33 cellular contexts compared by ENCODE assay signal in genomic region chrX:140354431-140355120, GRCh38.
"Had no signal": no experiment of that assay in that cellular context is flagged by ENCODE, and none has a peak within 500 bp of the region (broad histone marks: within the 10 kb centered on the region; RNA-seq: fewer than 3 reads in every experiment).

No MANE protein-coding gene starts in this region.

- H3K9me3 Mint-ChIP-seq: activated CD8-positive, alpha-beta T cell treated with anti-CD3 and anti-CD28 coated beads for 36 hours; activated T-helper 2 cell treated with anti-CD3 and anti-CD28 coated beads, Interferon-gamma antibody, Interleukin-2, Interleukin-4, amounts not matched to agents 10 μg/mL and 5 μg/mL and 100 μg/mL, durations not matched to agents 14 hours and 24 hours and 36 hours; stimulated activated naive CD8-positive, alpha-beta T cell treated with anti-CD3 and anti-CD28 coated beads, Interleukin-15, Interleukin-2, amounts not matched to agents 100 ng/mL and 50 ng/mL, for 24 hours had no signal

- H3K4me1 ChIP-seq: body of pancreas, gastrocnemius medialis, parathyroid adenoma, psoas muscle, sigmoid colon, vagina had no signal

- DNase-seq: activated CD4-positive, alpha-beta T cell treated with anti-CD3 and anti-CD28 coated beads for 1 hour; activated CD4-positive, alpha-beta T cell treated with anti-CD3 and anti-CD28 coated beads, Interleukin-2, amount 50 U/mL, for 1 hour; activated CD8-positive, alpha-beta T cell treated with anti-CD3 and anti-CD28 coated beads for 36 hours; activated naive CD4-positive, alpha-beta T cell; activated T-cell treated with anti-CD3 and anti-CD28 coated beads, Interleukin-2, amount 50 U/mL, for 48 hours; anterior cingulate cortex; body of pancreas; dermis blood vessel endothelial cell; effector CD4-positive, alpha-beta T cell; gastrocnemius medialis; glutamatergic neuron; immature natural killer cell; kidney; left colon; midbrain; naive thymus-derived CD4-positive, alpha-beta T cell; nucleus accumbens; psoas muscle; sigmoid colon; small intestine; stimulated activated CD4-positive, alpha-beta T cell treated with anti-CD3 and anti-CD28 coated beads, Interleukin-4, amount 100 ng/mL, for 24 hours; T1000; trophoblast cell had no signal

- H3K36me3 Mint-ChIP-seq: activated naive CD8-positive, alpha-beta T cell; immature natural killer cell; naive thymus-derived CD4-positive, alpha-beta T cell; stimulated activated effector memory CD8-positive, alpha-beta T cell treated with anti-CD3 and anti-CD28 coated beads, Interleukin-12 subunit alpha, Interleukin-12 subunit beta, amount 100 ng/mL, for 72 hours had no signal

- H3K4me3 ChIP-seq: body of pancreas, gastrocnemius medialis, psoas muscle, sigmoid colon, thoracic aorta, vagina had no signal

- H3K4me1 Mint-ChIP-seq: immature natural killer cell; naive thymus-derived CD4-positive, alpha-beta T cell; stimulated activated effector memory CD8-positive, alpha-beta T cell treated with anti-CD3 and anti-CD28 coated beads, Interleukin-12 subunit alpha, Interleukin-12 subunit beta, amount 100 ng/mL, for 72 hours had no signal

- ATAC-seq: activated CD8-positive, alpha-beta T cell treated with anti-CD3 and anti-CD28 coated beads for 36 hours; body of pancreas; gastrocnemius medialis; left colon; naive thymus-derived CD4-positive, alpha-beta T cell; psoas muscle; stimulated activated effector memory CD8-positive, alpha-beta T cell treated with anti-CD3 and anti-CD28 coated beads, Interleukin-12 subunit alpha, Interleukin-12 subunit beta, amount 100 ng/mL, for 72 hours had no signal

- FAIRE-seq: colon, endometrium, kidney, small intestine had no signal

- H3K27me3 ChIP-seq: body of pancreas, gastrocnemius medialis, vagina had no signal

- H3K79me2 ChIP-seq: parathyroid adenoma had no signal

- H3K27me3 Mint-ChIP-seq: activated CD8-positive, alpha-beta T cell treated with anti-CD3 and anti-CD28 coated beads for 36 hours; activated naive CD8-positive, alpha-beta T cell; stimulated activated naive CD8-positive, alpha-beta T cell treated with anti-CD3 and anti-CD28 coated beads, Interleukin-15, Interleukin-2, amounts not matched to agents 100 ng/mL and 50 ng/mL, for 24 hours had no signal

- H3K36me3 ChIP-seq: gastrocnemius medialis, sigmoid colon, thoracic aorta, vagina had no signal

- H3K27ac Mint-ChIP-seq: activated CD8-positive, alpha-beta T cell treated with anti-CD3 and anti-CD28 coated beads for 36 hours; activated naive CD8-positive, alpha-beta T cell; activated T-helper 2 cell treated with anti-CD3 and anti-CD28 coated beads, Interferon-gamma antibody, Interleukin-2, Interleukin-4, amounts not matched to agents 10 μg/mL and 5 μg/mL and 100 μg/mL, durations not matched to agents 14 hours and 24 hours and 36 hours; immature natural killer cell; naive thymus-derived CD4-positive, alpha-beta T cell; stimulated activated effector memory CD8-positive, alpha-beta T cell treated with anti-CD3 and anti-CD28 coated beads, Interleukin-12 subunit alpha, Interleukin-12 subunit beta, amount 100 ng/mL, for 72 hours; stimulated activated naive CD8-positive, alpha-beta T cell treated with anti-CD3 and anti-CD28 coated beads, Interleukin-15, Interleukin-2, amounts not matched to agents 100 ng/mL and 50 ng/mL, for 24 hours had no signal

- H3K9ac ChIP-seq: parathyroid adenoma had no signal

- H3K9me3 ChIP-seq: body of pancreas, gastrocnemius medialis, psoas muscle, sigmoid colon, thoracic aorta, vagina had no signal

- H3K27ac ChIP-seq: body of pancreas, epithelial cell of prostate, gastrocnemius medialis, parathyroid adenoma, psoas muscle, sigmoid colon, thoracic aorta, vagina had no signal

- H2AFZ ChIP-seq: parathyroid adenoma had no signal

- H3K4me3 Mint-ChIP-seq: activated CD8-positive, alpha-beta T cell treated with anti-CD3 and anti-CD28 coated beads for 36 hours; activated naive CD8-positive, alpha-beta T cell; immature natural killer cell; naive thymus-derived CD4-positive, alpha-beta T cell; stimulated activated effector memory CD8-positive, alpha-beta T cell treated with anti-CD3 and anti-CD28 coated beads, Interleukin-12 subunit alpha, Interleukin-12 subunit beta, amount 100 ng/mL, for 72 hours; stimulated activated naive CD8-positive, alpha-beta T cell treated with anti-CD3 and anti-CD28 coated beads, Interleukin-15, Interleukin-2, amounts not matched to agents 100 ng/mL and 50 ng/mL, for 24 hours had no signal
